In the genomic region with DNA sequence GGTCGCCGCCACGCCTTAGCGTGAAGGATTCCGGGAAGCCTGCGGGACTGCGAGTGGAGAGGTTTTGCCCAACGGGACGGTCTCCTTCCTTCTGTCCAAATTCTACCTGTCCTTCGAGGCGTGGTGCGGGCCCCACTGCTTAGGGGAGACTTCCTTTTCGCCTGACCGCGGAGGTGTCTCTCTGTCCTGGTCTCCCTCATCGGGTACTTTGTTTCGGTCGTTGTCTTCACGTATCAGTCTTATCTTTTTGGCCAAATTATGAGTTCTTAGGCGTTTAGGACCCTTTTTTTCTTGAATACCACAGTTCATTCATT, we compare ENCODE assay signal across 8 cellular contexts. TPM values are rescaled to one million over a fixed set of nuclear protein-coding genes. Genes with fewer than 3 reads are reported as not detected.
DNase-seq lines count a peak whose midpoint lies in the region; ATAC-seq, FAIRE-seq and TF ChIP-seq lines count a peak whose summit lies in the region.

No MANE protein-coding gene starts in this region.

- peak overlapping the region; percentile 88 for H3K4me3 Mint-ChIP-seq in activated CD4-positive, alpha-beta memory T cell treated with anti-CD3 and anti-CD28 coated beads for 36 hours
- H3K4me3 Mint-ChIP-seq in immature natural killer cell: peak overlapping the region; percentile 88 to 98 (median 95)

- H3K27ac ChIP-seq in cardiac muscle cell: peak overlapping the region; percentile 76
- peak overlapping the region in 2 of 3 donors; percentile 48 to 54 for H3K27ac ChIP-seq in thyroid gland

- no peaks in the 10 kb centered on the region for H3K27me3 Mint-ChIP-seq in activated CD4-positive, alpha-beta memory T cell treated with anti-CD3 and anti-CD28 coated beads for 36 hours
- H3K27me3 Mint-ChIP-seq in immature natural killer cell (ENCODE audit: low read depth in 3 of 3): peaks cover 3 to 6% (median 5%) of the 10 kb centered on the region in 3 donors

- H3K4me1 ChIP-seq in cardiac muscle cell (ENCODE audit: low read depth): peaks cover 10% of the 10 kb centered on the region
- H3K4me1 ChIP-seq in thyroid gland: peaks cover 17 to 18% of the 10 kb centered on the region in 2 donors

- no peaks in the 10 kb centered on the region for H3K27me3 ChIP-seq in cardiac muscle cell
- no peaks in the 10 kb centered on the region for H3K27me3 ChIP-seq in thyroid gland

- H3K27ac Mint-ChIP-seq in activated CD4-positive, alpha-beta memory T cell treated with anti-CD3 and anti-CD28 coated beads for 36 hours: peak overlapping the region; percentile 78
- H3K27ac Mint-ChIP-seq in immature natural killer cell: peak overlapping the region; percentile 85 to 96 (median 90)

- no peak for ATAC-seq in left cardiac atrium

- FAIRE-seq in HTR-8/SVneo (lab: Jason Lieb, UNC): no peak

- TF ChIP-seq POLR2A in thyroid gland (IDR thresholded peaks at IDR 0.05): no peak

- peaks cover 29% of the 10 kb centered on the region for H3K4me1 Mint-ChIP-seq in activated CD4-positive, alpha-beta memory T cell treated with anti-CD3 and anti-CD28 coated beads for 36 hours (ENCODE audit: low read depth)
- H3K4me1 Mint-ChIP-seq in immature natural killer cell: peaks cover 28 to 41% of the 10 kb centered on the region in 2 donors

- H3K9me3 ChIP-seq in cardiac muscle cell (ENCODE audit: low read depth): no peaks in the 10 kb centered on the region
- H3K9me3 ChIP-seq in thyroid gland: no peaks in the 10 kb centered on the region

- CTCF ChIA-PET in activated CD4-positive, alpha-beta memory T cell treated with anti-CD3 and anti-CD28 coated beads for 36 hours (lab: Charles Lee): interaction anchor here (1.0 to 1.5 kb wide), 6 partner anchors 11 to 84 kb away, joined by 3 to 5 read pairs (median 4); partner anchors contain the start of genes C2CD2L, CBL, NLRX1 and VPS11

- H3K36me3 ChIP-seq in cardiac muscle cell (peaks cover 2% of the 10 kb centered on the region), thyroid gland (peaks cover 5 to 8% of the 10 kb centered on the region in 2 donors)

- H3K4me3 ChIP-seq in cardiac muscle cell: peak overlapping the region; percentile 69
- peak overlapping the region; percentile 63 to 84 (median 82) for H3K4me3 ChIP-seq in thyroid gland (replicated peaks in 1 of 3)

- intact Hi-C loops in left cardiac atrium (cut with DNase I): no loop called here
- intact Hi-C loops in activated CD4-positive, alpha-beta memory T cell treated with anti-CD3 and anti-CD28 coated beads for 36 hours (cut with micrococcal nuclease): loop anchor here (1.0 to 5.0 kb wide), 6 partner anchors 14 to 211 kb away; partner anchors contain the start of genes C2CD2L, DPAGT1, HMBS and RNF26
- intact Hi-C loops in thyroid gland (cut with DNase I): no loop called here

- TF ChIP-seq CTCF in cardiac muscle cell (IDR thresholded peaks at IDR 0.05; ENCODE audit: low read depth, low read length) (no peak), thyroid gland (IDR thresholded peaks at IDR 0.05) (no peak)

- DNase-seq in cardiac muscle cell (ENCODE audit: low read depth in 1 of 2, low spot score in 1 of 2): no peak
- no peak for DNase-seq in left cardiac atrium
- no peak for DNase-seq in activated CD4-positive, alpha-beta memory T cell treated with anti-CD3 and anti-CD28 coated beads for 36 hours
- no peak for DNase-seq in immature natural killer cell
- DNase-seq in thyroid gland: no peak
- no peak for DNase-seq in HTR-8/SVneo (ENCODE audit: insufficient read length, low spot score)
- no peak for DNase-seq in NCI-H1092 (lab: John Stamatoyannopoulos, UW)
- DNase-seq in activated CD4-positive, alpha-beta T cell treated with anti-CD3 and anti-CD28 coated beads, Interleukin-2, amount 50 U/mL, for 48 hours: no peak

- WGBS in thyroid gland, 2 donors: 0% methylated on average over 17 to 20 of the region's 20 CpGs

- POLR2A ChIA-PET in activated CD4-positive, alpha-beta memory T cell treated with anti-CD3 and anti-CD28 coated beads for 36 hours (lab: Charles Lee): interaction anchor here (0.5 to 2.2 kb wide), 9 partner anchors 13 to 66 kb away, joined by 3 to 10 read pairs (median 3); partner anchors contain the start of genes C2CD2L, DPAGT1 and VPS11

- H3K36me3 Mint-ChIP-seq in activated CD4-positive, alpha-beta memory T cell treated with anti-CD3 and anti-CD28 coated beads for 36 hours: peaks cover 14% of the 10 kb centered on the region
- peaks cover 3 to 10% (median 8%) of the 10 kb centered on the region in 3 donors for H3K36me3 Mint-ChIP-seq in immature natural killer cell

- no peaks in the 10 kb centered on the region for H3K9me3 Mint-ChIP-seq in activated CD4-positive, alpha-beta memory T cell treated with anti-CD3 and anti-CD28 coated beads for 36 hours
- H3K9me3 Mint-ChIP-seq in immature natural killer cell: no peaks in the 10 kb centered on the region

RNA-seq across cellular contexts. Expression of gene HINFP, which starts 0.4 kb away (rescaled TPM):
- total RNA-seq in cardiac muscle cell: 21.6 and 28.2 TPM in 2 replicates
- polyA plus RNA-seq in cardiac muscle cell: 33.2 and 34.1 TPM in 2 replicates
- total RNA-seq in left cardiac atrium: 10 to 100 TPM; 12.9 to 17.5 TPM
- 10 to 100 TPM; 22.3 to 24.3 TPM for total RNA-seq in activated CD4-positive, alpha-beta memory T cell treated with anti-CD3 and anti-CD28 coated beads for 36 hours
- polyA plus RNA-seq in immature natural killer cell: 10 to 100 TPM in 2 of 3 donors, 1 to 10 TPM in 1; 9.2 to 18.6 (median 11.0) TPM
- 10 to 100 TPM; 24.0 to 37.7 (median 33.2) TPM for total RNA-seq in thyroid gland

RNA-seq across cellular contexts. Expression of gene C2CD2L, which starts 14.6 kb away (rescaled TPM):
- 16.4 and 20.8 TPM in 2 replicates for total RNA-seq in cardiac muscle cell
- polyA plus RNA-seq in cardiac muscle cell: 11.1 and 14.8 TPM in 2 replicates
- total RNA-seq in left cardiac atrium: 1 to 10 TPM; 8.7 to 9.3 TPM
- 10 to 100 TPM; 23.6 to 25.2 TPM for total RNA-seq in activated CD4-positive, alpha-beta memory T cell treated with anti-CD3 and anti-CD28 coated beads for 36 hours
- 1 to 10 TPM; 1.0 to 7.7 (median 2.6) TPM for polyA plus RNA-seq in immature natural killer cell
- 1 to 10 TPM; 6.7 to 8.9 (median 7.9) TPM for total RNA-seq in thyroid gland

RNA-seq across cellular contexts. Expression of gene DPAGT1, which starts 20.1 kb away (rescaled TPM):
- total RNA-seq in cardiac muscle cell (31.4 and 36.0 TPM in 2 replicates), left cardiac atrium (10 to 100 TPM; 25.9 to 27.7 TPM), thyroid gland (10 to 100 TPM; 29.8 to 42.8 (median 38.7) TPM)
- polyA plus RNA-seq in cardiac muscle cell (57.9 and 77.3 TPM in 2 replicates), immature natural killer cell (10 to 100 TPM; 23.7 to 47.4 (median 44.5) TPM)
- total RNA-seq in activated CD4-positive, alpha-beta memory T cell treated with anti-CD3 and anti-CD28 coated beads for 36 hours: 10 to 100 TPM; 64.4 to 66.9 TPM

RNA-seq across cellular contexts. Expression of gene ABCG4, which starts 27.1 kb away (rescaled TPM):
- total RNA-seq in cardiac muscle cell (1.9 and 3.2 TPM in 2 replicates), left cardiac atrium (1 to 10 TPM in 1 of 2 donors, under 1 TPM in 1; 0.68 to 1.8 TPM), thyroid gland (1 to 10 TPM in 2 of 4 donors, under 1 TPM in 2; 0.13 to 1.6 (median 0.82) TPM)
- polyA plus RNA-seq in cardiac muscle cell (2.4 and 5.6 TPM in 2 replicates), immature natural killer cell (not detected)
- total RNA-seq in activated CD4-positive, alpha-beta memory T cell treated with anti-CD3 and anti-CD28 coated beads for 36 hours: not detected

RNA-seq across cellular contexts. Expression of gene HMBS, which starts 37.1 kb away (rescaled TPM):
- 9.6 and 17.2 TPM in 2 replicates for total RNA-seq in cardiac muscle cell
- polyA plus RNA-seq in cardiac muscle cell: 55.2 and 92.9 TPM in 2 replicates
- total RNA-seq in left cardiac atrium: 10 to 100 TPM; 19.8 to 23.2 TPM
- 10 to 100 TPM; 31.2 to 33.8 TPM for total RNA-seq in activated CD4-positive, alpha-beta memory T cell treated with anti-CD3 and anti-CD28 coated beads for 36 hours
- polyA plus RNA-seq in immature natural killer cell: 10 to 100 TPM in 2 of 3 donors, 1 to 10 TPM in 1; 7.6 to 19.0 (median 11.9) TPM
- 10 to 100 TPM; 10.7 to 24.3 (median 19.7) TPM for total RNA-seq in thyroid gland
